ENCODE assay signal across 8 cellular contexts in genomic region chr6:99393698-99394531, GRCh38. TPM values are rescaled to one million over a fixed set of nuclear protein-coding genes. Genes with fewer than 3 reads are reported as not detected.
DNase-seq lines count a peak whose midpoint lies in the region; ATAC-seq, FAIRE-seq and TF ChIP-seq lines count a peak whose summit lies in the region.

Gene COQ3 (minus strand): TSS chr6:99394195. CDS start chr6:99394179, 16 bp downstream.

- TF ChIP-seq CTCF in GM13977 (IDR thresholded peaks at IDR 0.05; ENCODE audit: extremely low read depth, insufficient read depth, missing control alignments) (no peak), astrocyte (IDR thresholded peaks at IDR 0.05; ENCODE audit: insufficient read depth, low read depth, low read length) (no peak), hepatocyte (IDR thresholded peaks at IDR 0.05; ENCODE audit: poor library complexity) (no peak)

- peak within 1 kb of the TSS; percentile 92 for H3K9ac ChIP-seq in astrocyte (ENCODE audit: low read length)

- H3K4me1 Mint-ChIP-seq in astrocyte (ENCODE audit: low read depth, unreplicated experiment), result peaks cover 4% of the 10 kb centered on the region

- H3K4me3 ChIP-seq in astrocyte (ENCODE audit: insufficient read depth, low read depth, low read length) (peak within 1 kb of the TSS; percentile 80), hepatocyte (peak within 1 kb of the TSS; percentile 93)

- H3K27me3 ChIP-seq in astrocyte (ENCODE audit: insufficient read depth, low read length) (no peaks in the 10 kb centered on the region), hepatocyte (no peaks in the 10 kb centered on the region)

- H3K27ac ChIP-seq in astrocyte (ENCODE audit: low read depth, low read length) (peak within 1 kb of the TSS; percentile 90), hepatocyte (peak within 1 kb of the TSS; percentile 91)

- no peaks in the 10 kb centered on the region for H3K9me2 ChIP-seq in hepatocyte (replicated peaks; ENCODE audit: insufficient read depth)

- H3K9me3 ChIP-seq in astrocyte (ENCODE audit: insufficient read depth, low read depth, low read length) (no peaks in the 10 kb centered on the region), hepatocyte (ENCODE audit: low read depth) (no peaks in the 10 kb centered on the region)

- no peaks in the 10 kb centered on the region for H3K27me3 Mint-ChIP-seq in astrocyte (ENCODE audit: low read depth, unreplicated experiment)

- peak within 1 kb of the TSS; percentile 95 for H3K4me3 Mint-ChIP-seq in astrocyte (ENCODE audit: unreplicated experiment)

- WGBS in hepatocyte (ENCODE audit: low lambda C conversion rate, missing lambda C conversion rate), result 13% methylated on average over 56 of the region's 56 CpGs

- no peaks in the 10 kb centered on the region for H3K9me3 Mint-ChIP-seq in astrocyte (ENCODE audit: unreplicated experiment)

- H3K4me2 ChIP-seq in astrocyte (ENCODE audit: low read length) (peak within 1 kb of the TSS; percentile 89), hepatocyte (peak within 1 kb of the TSS; percentile 90)

- H4K20me1 ChIP-seq in astrocyte (ENCODE audit: insufficient read depth, low read length) (no peaks in the 10 kb centered on the region), hepatocyte (ENCODE audit: insufficient read depth, poor library complexity, severe bottlenecking) (no peaks in the 10 kb centered on the region)

- H3K36me3 ChIP-seq in astrocyte (ENCODE audit: insufficient read depth, low read length), result peaks cover 3% of the 10 kb centered on the region
- H3K36me3 ChIP-seq in hepatocyte (replicated peaks; ENCODE audit: insufficient read depth, low read depth), result no peaks in the 10 kb centered on the region

- no peaks in the 10 kb centered on the region for H3K36me3 Mint-ChIP-seq in astrocyte (ENCODE audit: low read depth, unreplicated experiment)

- H3K4me1 ChIP-seq in astrocyte (ENCODE audit: insufficient read depth, low read length) (no peaks in the 10 kb centered on the region), hepatocyte (ENCODE audit: insufficient read depth) (peaks cover 5% of the 10 kb centered on the region)

- H3K27ac Mint-ChIP-seq in astrocyte (ENCODE audit: unreplicated experiment), result peak within 1 kb of the TSS; percentile 97

- in situ Hi-C loops in GM13977 (cut with MboI; ENCODE audit: low pct_unique_long_range_greater_than_20kb, low sequenced_read_pairs, unreplicated experiment), result no loop called here

- H2AFZ ChIP-seq in astrocyte (ENCODE audit: low read depth, low read length) (peak within 1 kb of the TSS; percentile 87), hepatocyte (peak within 1 kb of the TSS; percentile 100)

- FAIRE-seq in astrocyte (lab: Jason Lieb, UNC), result no peak

- DNase-seq in GM13977 (ENCODE audit: low spot score) (peak; percentile 85), NCI-H1417 (lab: John Stamatoyannopoulos, UW) (peak; percentile 66 to 90 (median 82)), T-helper 22 cell (ENCODE audit: low read depth) (peak; percentile 32), astrocyte (ENCODE audit: low read depth) (peak; percentile 64), hepatocyte (ENCODE audit: low spot score) (peak; percentile 84), renal cortical epithelial cell (ENCODE audit: low read depth) (peak; percentile 41), cortex of kidney (lab: John Stamatoyannopoulos, UW) (no peak)

- ATAC-seq in HG02763 (IDR thresholded peaks at IDR 0.05; ENCODE audit: unreplicated experiment), result peak; percentile 87

- no peaks in the 10 kb centered on the region for H3K79me2 ChIP-seq in astrocyte (ENCODE audit: insufficient read depth, low read length)
- H3K79me2 ChIP-seq in hepatocyte, result no peaks in the 10 kb centered on the region

RNA-seq across cellular contexts. Expression of gene COQ3, which starts in this region (rescaled TPM):
- total RNA-seq in astrocyte (3.7 and 5.0 TPM in 2 replicates), hepatocyte (5.7 and 5.9 TPM in 2 replicates), renal cortical epithelial cell (4.4 and 8.3 TPM in 2 replicates)
- 4.7 and 8.2 TPM in 2 replicates for polyA plus RNA-seq in hepatocyte
